18 cellular contexts compared by ENCODE assay signal in genomic region chr3:189551007-189551406, GRCh38.
"Had no signal": no experiment of that assay in that cellular context is flagged by ENCODE, and none has a peak within 500 bp of the region (broad histone marks: within the 10 kb centered on the region; RNA-seq: fewer than 3 reads in every experiment).

No MANE protein-coding gene starts in this region.

- DNase-seq: dermis blood vessel endothelial cell; dorsolateral prefrontal cortex; effector CD4-positive, alpha-beta T cell; effector memory CD4-positive, alpha-beta T cell; foreskin keratinocyte; heart left ventricle; hypothalamus; left cardiac atrium; left lung; left ventricle myocardium superior; lower lobe of right lung; mesenchymal stem cell; mucosa of descending colon had no signal

- H3K36me3 ChIP-seq: esophagus muscularis mucosa, gastroesophageal sphincter, heart left ventricle, left lung, lower lobe of right lung had no signal

- H3K4me2 ChIP-seq: hepatocyte had no signal

- H3K79me2 ChIP-seq: hepatocyte had no signal

- ATAC-seq: foreskin keratinocyte, gastroesophageal sphincter, heart left ventricle, left cardiac atrium, left lung, left ventricle myocardium superior, lower lobe of right lung, mucosa of descending colon had no signal

- H3K27ac Mint-ChIP-seq: mesothelial cell of epicardium had no signal

- H3K4me3 Mint-ChIP-seq: mesothelial cell of epicardium had no signal

- H3K4me1 Mint-ChIP-seq: mesothelial cell of epicardium had no signal

- H2AFZ ChIP-seq: hepatocyte had no signal

- H3K4me3 ChIP-seq: coronary artery, dorsolateral prefrontal cortex, esophagus muscularis mucosa, gastroesophageal sphincter, heart left ventricle, hepatocyte, left lung, lower lobe of right lung, mucosa of descending colon had no signal

- H3K27ac ChIP-seq: coronary artery, dorsolateral prefrontal cortex, esophagus muscularis mucosa, foreskin keratinocyte, gastroesophageal sphincter, heart left ventricle, hepatocyte, left lung, lower lobe of right lung had no signal

- H3K27me3 ChIP-seq: dorsolateral prefrontal cortex, esophagus muscularis mucosa, foreskin keratinocyte, gastroesophageal sphincter, heart left ventricle, hepatocyte, left lung had no signal

- H3K4me1 ChIP-seq: esophagus muscularis mucosa, foreskin keratinocyte, gastroesophageal sphincter, heart left ventricle, left lung, lower lobe of right lung had no signal
